ENCODE assay signal across 8 cellular contexts in genomic region chr11:134068829-134069425, GRCh38. TPM values are rescaled to one million over a fixed set of nuclear protein-coding genes. Genes with fewer than 3 reads are reported as not detected.
DNase-seq lines count a peak whose midpoint lies in the region; ATAC-seq and TF ChIP-seq lines count a peak whose summit lies in the region.

Gene JAM3, plus strand, starts transcription at chr11:134069072. Its CDS starts 12 bp downstream, at chr11:134069084.

- peaks cover 7% of the 10 kb centered on the region for H3K4me1 ChIP-seq in iPS-18a (ENCODE audit: control insufficient read depth, low read depth, low read length)
- peaks cover 0 to 9% of the 10 kb centered on the region in 2 donors for H3K4me1 ChIP-seq in gastrocnemius medialis

- CTCF ChIA-PET in GM10248 (lab: Yijun Ruan, JAX) = interaction anchor here (1.5 to 2.4 kb wide), 2 partner anchors 10 to 18 kb away, joined by 4 to 8 read pairs; no protein-coding TSS in a partner anchor
- CTCF ChIA-PET in MCF 10A (lab: Yijun Ruan, JAX) = interaction anchor here (0.6 to 1.1 kb wide), 4 partner anchors 19 to 141 kb away, joined by 3 to 5 read pairs (median 4); no protein-coding TSS in a partner anchor

- DNase-seq in GM10248 (ENCODE audit: extremely low spot score) (peak; percentile 91), NCI-H1694 treated with DMSO at 0.1 percent for 48 hours (lab: John Stamatoyannopoulos, UW) (peak; percentile 28), MCF 10A (ENCODE audit: unreplicated experiment) (no peak), gastrocnemius medialis (peak; percentile 60 to 79), HuH-7 (ENCODE audit: low spot score) (no peak)

- peak; percentile 96 for ATAC-seq in HG02759 (IDR thresholded peaks at IDR 0.05; ENCODE audit: unreplicated experiment)
- ATAC-seq in gastrocnemius medialis = peak; percentile 73 to 84

- peaks cover 40% of the 10 kb centered on the region for H3K27me3 Mint-ChIP-seq in MCF 10A (ENCODE audit: insufficient read depth, unreplicated experiment)

- H3K9ac ChIP-seq in iPS-18a (ENCODE audit: low read length) = peak within 1 kb of the TSS; percentile 46

- peak within 1 kb of the TSS; percentile 67 for H3K4me3 Mint-ChIP-seq in MCF 10A (ENCODE audit: unreplicated experiment)

- H3K27ac ChIP-seq in iPS-18a (ENCODE audit: low read length) (no peak within 1 kb of the TSS), gastrocnemius medialis (peak within 1 kb of the TSS; percentile 57 to 78 (median 67))

- POLR2A ChIA-PET in GM10248 (lab: Yijun Ruan, JAX) (no interaction called here), MCF 10A (lab: Yijun Ruan, JAX) (interaction anchor here (0.9 to 1.2 kb wide), 2 partner anchors 15 to 51 kb away, joined by 3 read pairs; no protein-coding TSS in a partner anchor)

- in situ Hi-C loops in gastrocnemius medialis (cut with MboI; ENCODE audit: low sequenced_read_pairs in 4 of 4) = no loop called here

- no peaks in the 10 kb centered on the region for H3K9me3 Mint-ChIP-seq in MCF 10A (ENCODE audit: unreplicated experiment)

- no peaks in the 10 kb centered on the region for H3K4me1 Mint-ChIP-seq in MCF 10A (ENCODE audit: insufficient read depth, unreplicated experiment)

- H3K4me3 ChIP-seq in WI38 (ENCODE audit: low read depth, low read length) (peak within 1 kb of the TSS; percentile 84), iPS-18a (ENCODE audit: low read length) (peak within 1 kb of the TSS; percentile 81), gastrocnemius medialis (peak within 1 kb of the TSS; percentile 54 to 74 (median 64))

- H3K27me3 ChIP-seq in iPS-18a (ENCODE audit: control insufficient read depth, insufficient read depth, low read length) (peaks cover 13% of the 10 kb centered on the region), gastrocnemius medialis (peaks cover 19 to 24% (median 22%) of the 10 kb centered on the region in 3 donors)

- intact Hi-C loops in MCF 10A (cut with micrococcal nuclease) = no loop called here
- intact Hi-C loops in gastrocnemius medialis (cut with DNase I; ENCODE audit: low total_unique reads) = loop anchor here (2.0 kb wide), 1 partner anchor 56 kb away; no protein-coding TSS in a partner anchor

- H3K36me3 Mint-ChIP-seq in MCF 10A (ENCODE audit: insufficient read depth, unreplicated experiment) = no peaks in the 10 kb centered on the region

- no peak within 1 kb of the TSS for H3K27ac Mint-ChIP-seq in MCF 10A (ENCODE audit: low read depth, unreplicated experiment)

- no peak for TF ChIP-seq CTCF in GM10248 (IDR thresholded peaks at IDR 0.05; ENCODE audit: control extremely low read depth, extremely low read depth, low read depth, missing control alignments)
- TF ChIP-seq CTCF in WI38 (IDR thresholded peaks at IDR 0.05; ENCODE audit: low read depth, low read length) = no peak
- TF ChIP-seq CTCF in MCF 10A (IDR thresholded peaks at IDR 0.05; ENCODE audit: unreplicated experiment) = no peak
- TF ChIP-seq CTCF in gastrocnemius medialis (IDR thresholded peaks at IDR 0.05 in 4 of 5, conservative IDR thresholded peaks at IDR 0.05 in 1 of 5) = no peak

- no TSS peak for BruUV-seq in MCF 10A (replicated peaks; lab: Mats Ljungman, UMichigan)

- H3K9me3 ChIP-seq in iPS-18a (ENCODE audit: control insufficient read depth, low read depth, low read length) (no peaks in the 10 kb centered on the region), gastrocnemius medialis (no peaks in the 10 kb centered on the region)

- H3K36me3 ChIP-seq in iPS-18a (ENCODE audit: control insufficient read depth, low read depth, low read length) (no peaks in the 10 kb centered on the region), gastrocnemius medialis (no peaks in the 10 kb centered on the region)

- peak; percentile 46 to 73 for TF ChIP-seq POLR2A in gastrocnemius medialis (IDR thresholded peaks at IDR 0.05)

RNA-seq across cellular contexts. Expression of gene JAM3, which starts in this region (rescaled TPM):
- total RNA-seq in MCF 10A (2022) = 1.6 TPM in 2 replicates
- total RNA-seq in gastrocnemius medialis = 1 to 10 TPM; 3.5 to 9.7 (median 6.2) TPM

Comparison
In these comparisons a context has a peak if more than half of its experiments do, and no peak if none do; other contexts are left out.
1. DNase-seq: peak in GM10248 (single experiment), NCI-H1694 treated with DMSO at 0.1 percent for 48 hours (single experiment) and gastrocnemius medialis (2 of 2); none in MCF 10A (single experiment) and HuH-7 (single experiment).
2. Peak in every context shown above with its lines, with median percentiles within 50 percentile points of each other: H3K4me3 ChIP-seq.